ENCODE assay signal across 1 cellular context in the genomic region with DNA sequence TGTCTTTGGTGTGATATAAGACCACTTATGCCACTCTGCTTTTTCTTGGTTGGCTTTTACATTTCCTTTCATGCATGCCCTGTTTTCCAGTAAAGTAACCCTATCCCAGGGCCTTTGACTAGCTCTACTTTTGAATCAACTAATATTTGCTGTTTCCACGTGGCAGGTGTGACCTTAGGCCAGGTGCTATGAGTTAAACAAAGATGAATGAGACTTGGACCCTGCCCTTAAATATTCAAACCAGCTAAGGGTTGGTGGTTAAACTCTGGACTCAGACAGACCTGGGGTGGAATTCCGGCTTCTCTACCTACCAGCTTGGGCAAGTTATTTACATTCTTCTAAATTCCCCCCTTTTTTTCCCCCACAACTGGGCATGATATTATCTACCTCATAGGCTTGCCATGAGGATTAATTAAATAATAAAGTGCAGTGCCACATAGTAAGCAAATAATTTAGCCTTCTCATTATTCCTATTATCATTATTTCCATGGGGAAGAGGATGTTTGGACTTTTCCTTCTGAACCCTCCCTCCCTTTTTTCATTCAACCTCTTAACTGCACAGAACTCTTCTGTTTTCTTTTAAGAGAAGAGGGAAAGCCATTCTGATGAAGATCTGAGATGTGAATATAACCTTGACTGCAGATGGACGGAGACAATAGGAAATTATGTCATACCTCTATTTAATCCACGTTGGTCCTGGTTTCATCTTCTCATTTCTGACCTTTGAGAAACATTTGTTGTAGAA.
TF ChIP-seq lines count a peak whose summit lies in the region.

No MANE protein-coding gene starts in this region.

TF ChIP-seq in HepG2, 621 proteins besides CTCF, POLR2A, EP300 and RAD21 (continued from another document and continues in another):
- TF ChIP-seq, protein P1, sequence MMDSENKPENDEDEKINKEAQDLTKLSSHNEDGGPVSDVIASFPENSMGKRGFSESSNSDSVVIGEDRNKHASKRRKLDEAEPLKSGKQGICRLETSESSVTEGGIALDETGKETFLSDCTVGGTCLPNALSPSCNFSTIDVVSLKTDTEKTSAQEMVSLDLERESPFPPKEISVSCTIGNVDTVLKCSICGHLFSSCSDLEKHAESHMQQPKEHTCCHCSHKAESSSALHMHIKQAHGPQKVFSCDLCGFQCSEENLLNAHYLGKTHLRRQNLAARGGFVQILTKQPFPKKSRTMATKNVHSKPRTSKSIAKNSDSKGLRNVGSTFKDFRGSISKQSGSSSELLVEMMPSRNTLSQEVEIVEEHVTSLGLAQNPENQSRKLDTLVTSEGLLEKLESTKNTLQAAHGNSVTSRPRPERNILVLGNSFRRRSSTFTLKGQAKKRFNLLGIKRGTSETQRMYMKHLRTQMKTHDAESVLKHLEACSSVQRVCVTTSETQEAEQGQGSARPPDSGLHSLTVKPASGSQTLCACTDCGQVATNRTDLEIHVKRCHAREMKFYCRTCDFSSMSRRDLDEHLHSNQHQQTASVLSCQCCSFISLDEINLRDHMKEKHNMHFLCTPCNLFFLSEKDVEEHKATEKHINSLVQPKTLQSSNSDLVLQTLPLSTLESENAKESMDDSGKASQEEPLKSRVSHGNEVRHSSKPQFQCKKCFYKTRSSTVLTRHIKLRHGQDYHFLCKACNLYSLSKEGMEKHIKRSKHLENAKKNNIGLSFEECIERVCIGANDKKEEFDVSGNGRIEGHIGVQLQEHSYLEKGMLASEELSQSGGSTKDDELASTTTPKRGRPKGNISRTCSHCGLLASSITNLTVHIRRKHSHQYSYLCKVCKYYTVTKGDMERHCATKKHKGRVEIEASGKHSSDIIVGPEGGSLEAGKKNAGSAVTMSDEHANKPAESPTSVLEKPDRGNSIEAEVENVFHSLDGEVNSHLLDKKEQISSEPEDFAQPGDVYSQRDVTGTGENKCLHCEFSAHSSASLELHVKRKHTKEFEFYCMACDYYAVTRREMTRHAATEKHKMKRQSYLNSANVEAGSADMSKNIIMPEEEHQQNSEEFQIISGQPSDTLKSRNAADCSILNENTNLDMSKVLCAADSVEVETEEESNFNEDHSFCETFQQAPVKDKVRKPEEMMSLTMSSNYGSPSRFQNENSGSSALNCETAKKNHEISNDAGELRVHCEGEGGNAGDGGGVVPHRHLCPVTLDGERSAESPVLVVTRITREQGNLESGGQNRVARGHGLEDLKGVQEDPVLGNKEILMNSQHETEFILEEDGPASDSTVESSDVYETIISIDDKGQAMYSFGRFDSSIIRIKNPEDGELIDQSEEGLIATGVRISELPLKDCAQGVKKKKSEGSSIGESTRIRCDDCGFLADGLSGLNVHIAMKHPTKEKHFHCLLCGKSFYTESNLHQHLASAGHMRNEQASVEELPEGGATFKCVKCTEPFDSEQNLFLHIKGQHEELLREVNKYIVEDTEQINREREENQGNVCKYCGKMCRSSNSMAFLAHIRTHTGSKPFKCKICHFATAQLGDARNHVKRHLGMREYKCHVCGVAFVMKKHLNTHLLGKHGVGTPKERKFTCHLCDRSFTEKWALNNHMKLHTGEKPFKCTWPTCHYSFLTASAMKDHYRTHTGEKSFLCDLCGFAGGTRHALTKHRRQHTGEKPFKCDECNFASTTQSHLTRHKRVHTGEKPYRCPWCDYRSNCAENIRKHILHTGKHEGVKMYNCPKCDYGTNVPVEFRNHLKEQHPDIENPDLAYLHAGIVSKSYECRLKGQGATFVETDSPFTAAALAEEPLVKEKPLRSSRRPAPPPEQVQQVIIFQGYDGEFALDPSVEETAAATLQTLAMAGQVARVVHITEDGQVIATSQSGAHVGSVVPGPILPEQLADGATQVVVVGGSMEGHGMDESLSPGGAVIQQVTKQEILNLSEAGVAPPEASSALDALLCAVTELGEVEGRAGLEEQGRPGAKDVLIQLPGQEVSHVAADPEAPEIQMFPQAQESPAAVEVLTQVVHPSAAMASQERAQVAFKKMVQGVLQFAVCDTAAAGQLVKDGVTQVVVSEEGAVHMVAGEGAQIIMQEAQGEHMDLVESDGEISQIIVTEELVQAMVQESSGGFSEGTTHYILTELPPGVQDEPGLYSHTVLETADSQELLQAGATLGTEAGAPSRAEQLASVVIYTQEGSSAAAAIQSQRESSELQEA (CRISPR knock-in tag; IDR thresholded peaks at IDR 0.05; ENCODE audit: not compliant biosample characterization) = no peak
- TF ChIP-seq ZFP36 (IDR thresholded peaks at IDR 0.05; ENCODE audit: borderline replicate concordance, low read depth, low read length, partially characterized antibody) (no peak), ZNF468 (CRISPR knock-in tag; IDR thresholded peaks at IDR 0.05) (no peak), ZNF629 (CRISPR knock-in tag; conservative IDR thresholded peaks at IDR 0.05) (peak; percentile 64), MED13 (CRISPR knock-in tag; IDR thresholded peaks at IDR 0.05) (peak; percentile 97), ATAD3A (CRISPR knock-in tag; IDR thresholded peaks at IDR 0.05) (no peak), JARID2 (CRISPR knock-in tag; IDR thresholded peaks at IDR 0.05; ENCODE audit: insufficient replicate concordance) (no peak), ERF (CRISPR knock-in tag; IDR thresholded peaks at IDR 0.05) (peak; percentile 93; the same call in 1 of the 2 replicates), SMC3 (IDR thresholded peaks at IDR 0.05; ENCODE audit: low read length) (peak; percentile 44), TBX2 (CRISPR knock-in tag; IDR thresholded peaks at IDR 0.05; ENCODE audit: borderline replicate concordance) (peak; percentile 96), ZNF724P (CRISPR knock-in tag; IDR thresholded peaks at IDR 0.05; ENCODE audit: borderline replicate concordance) (peak; percentile 70; the same call in 1 of the 2 replicates), TCF7L2 (IDR thresholded peaks at IDR 0.05; ENCODE audit: low read depth, low read length) (peak; percentile 69), NR3C1 (CRISPR knock-in tag; IDR thresholded peaks at IDR 0.05) (no peak), ZNF768 (CRISPR knock-in tag; IDR thresholded peaks at IDR 0.05) (no peak), ARHGAP35 (CRISPR knock-in tag; IDR thresholded peaks at IDR 0.05; ENCODE audit: borderline replicate concordance) (no peak), RNF2 (conservative IDR thresholded peaks at IDR 0.05; ENCODE audit: low read depth) (peak; percentile 84; the same call in 1 of the 2 replicates), EZH2 (conservative IDR thresholded peaks at IDR 0.05; ENCODE audit: low read depth, low read length) (no peak), YEATS4 (CRISPR knock-in tag; IDR thresholded peaks at IDR 0.05; ENCODE audit: borderline replicate concordance) (peak; percentile 78), CEBPB (IDR thresholded peaks at IDR 0.05; ENCODE audit: borderline replicate concordance, low read depth, low read length) (no peak), ZFP36L1 (CRISPR knock-in tag; IDR thresholded peaks at IDR 0.05) (peak; percentile 98), ZNF616 (CRISPR knock-in tag; IDR thresholded peaks at IDR 0.05; ENCODE audit: low read depth) (no peak), ZNF549 (CRISPR knock-in tag; IDR thresholded peaks at IDR 0.05) (no peak), ZNF713 (CRISPR knock-in tag; IDR thresholded peaks at IDR 0.05) (0 out of 2 replicates have a peak, but pooled peaks have one; percentile 69), MXI1 (IDR thresholded peaks at IDR 0.05; ENCODE audit: borderline replicate concordance, low read depth, low read length) (peak; percentile 91; the same call in 1 of the 3 replicates), ZNF432 (CRISPR knock-in tag; IDR thresholded peaks at IDR 0.05; ENCODE audit: borderline replicate concordance) (no peak), HOXD1 (CRISPR knock-in tag; IDR thresholded peaks at IDR 0.05) (peak; percentile 84; the same call in 1 of the 2 replicates), GATA4 (IDR thresholded peaks at IDR 0.05; ENCODE audit: borderline replicate concordance, low read depth) (peak; percentile 88; the same call in 1 of the 2 replicates), ASH2L (IDR thresholded peaks at IDR 0.05; ENCODE audit: insufficient read length, low read depth, low read length) (peak; percentile 99), ETV6 (CRISPR knock-in tag; conservative IDR thresholded peaks at IDR 0.05) (no peak), SCMH1 (CRISPR knock-in tag; IDR thresholded peaks at IDR 0.05; ENCODE audit: borderline replicate concordance) (no peak), U2AF2 (IDR thresholded peaks at IDR 0.05; ENCODE audit: low read depth, low read length) (no peak), ZMYM3 (CRISPR knock-in tag; IDR thresholded peaks at IDR 0.05) (no peak; the same call in 1 of the 2 replicates), RARG (CRISPR knock-in tag; IDR thresholded peaks at IDR 0.05; ENCODE audit: low read depth) (peak; percentile 81; the same call in 1 of the 2 replicates)
- TF ChIP-seq, protein P2, sequence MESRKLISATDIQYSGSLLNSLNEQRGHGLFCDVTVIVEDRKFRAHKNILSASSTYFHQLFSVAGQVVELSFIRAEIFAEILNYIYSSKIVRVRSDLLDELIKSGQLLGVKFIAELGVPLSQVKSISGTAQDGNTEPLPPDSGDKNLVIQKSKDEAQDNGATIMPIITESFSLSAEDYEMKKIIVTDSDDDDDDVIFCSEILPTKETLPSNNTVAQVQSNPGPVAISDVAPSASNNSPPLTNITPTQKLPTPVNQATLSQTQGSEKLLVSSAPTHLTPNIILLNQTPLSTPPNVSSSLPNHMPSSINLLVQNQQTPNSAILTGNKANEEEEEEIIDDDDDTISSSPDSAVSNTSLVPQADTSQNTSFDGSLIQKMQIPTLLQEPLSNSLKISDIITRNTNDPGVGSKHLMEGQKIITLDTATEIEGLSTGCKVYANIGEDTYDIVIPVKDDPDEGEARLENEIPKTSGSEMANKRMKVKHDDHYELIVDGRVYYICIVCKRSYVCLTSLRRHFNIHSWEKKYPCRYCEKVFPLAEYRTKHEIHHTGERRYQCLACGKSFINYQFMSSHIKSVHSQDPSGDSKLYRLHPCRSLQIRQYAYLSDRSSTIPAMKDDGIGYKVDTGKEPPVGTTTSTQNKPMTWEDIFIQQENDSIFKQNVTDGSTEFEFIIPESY (CRISPR knock-in tag; IDR thresholded peaks at IDR 0.05) = peak; percentile 63; the same call in 1 of the 2 replicates
- TF ChIP-seq, protein P3, sequence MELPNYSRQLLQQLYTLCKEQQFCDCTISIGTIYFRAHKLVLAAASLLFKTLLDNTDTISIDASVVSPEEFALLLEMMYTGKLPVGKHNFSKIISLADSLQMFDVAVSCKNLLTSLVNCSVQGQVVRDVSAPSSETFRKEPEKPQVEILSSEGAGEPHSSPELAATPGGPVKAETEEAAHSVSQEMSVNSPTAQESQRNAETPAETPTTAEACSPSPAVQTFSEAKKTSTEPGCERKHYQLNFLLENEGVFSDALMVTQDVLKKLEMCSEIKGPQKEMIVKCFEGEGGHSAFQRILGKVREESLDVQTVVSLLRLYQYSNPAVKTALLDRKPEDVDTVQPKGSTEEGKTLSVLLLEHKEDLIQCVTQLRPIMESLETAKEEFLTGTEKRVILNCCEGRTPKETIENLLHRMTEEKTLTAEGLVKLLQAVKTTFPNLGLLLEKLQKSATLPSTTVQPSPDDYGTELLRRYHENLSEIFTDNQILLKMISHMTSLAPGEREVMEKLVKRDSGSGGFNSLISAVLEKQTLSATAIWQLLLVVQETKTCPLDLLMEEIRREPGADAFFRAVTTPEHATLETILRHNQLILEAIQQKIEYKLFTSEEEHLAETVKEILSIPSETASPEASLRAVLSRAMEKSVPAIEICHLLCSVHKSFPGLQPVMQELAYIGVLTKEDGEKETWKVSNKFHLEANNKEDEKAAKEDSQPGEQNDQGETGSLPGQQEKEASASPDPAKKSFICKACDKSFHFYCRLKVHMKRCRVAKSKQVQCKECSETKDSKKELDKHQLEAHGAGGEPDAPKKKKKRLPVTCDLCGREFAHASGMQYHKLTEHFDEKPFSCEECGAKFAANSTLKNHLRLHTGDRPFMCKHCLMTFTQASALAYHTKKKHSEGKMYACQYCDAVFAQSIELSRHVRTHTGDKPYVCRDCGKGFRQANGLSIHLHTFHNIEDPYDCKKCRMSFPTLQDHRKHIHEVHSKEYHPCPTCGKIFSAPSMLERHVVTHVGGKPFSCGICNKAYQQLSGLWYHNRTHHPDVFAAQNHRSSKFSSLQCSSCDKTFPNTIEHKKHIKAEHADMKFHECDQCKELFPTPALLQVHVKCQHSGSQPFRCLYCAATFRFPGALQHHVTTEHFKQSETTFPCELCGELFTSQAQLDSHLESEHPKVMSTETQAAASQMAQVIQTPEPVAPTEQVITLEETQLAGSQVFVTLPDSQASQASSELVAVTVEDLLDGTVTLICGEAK (IDR thresholded peaks at IDR 0.05) = no peak
- TF ChIP-seq, protein P3 (CRISPR knock-in tag; IDR thresholded peaks at IDR 0.05) = no peak; the same call in 1 of the 2 replicates
- TF ChIP-seq, protein P4, sequence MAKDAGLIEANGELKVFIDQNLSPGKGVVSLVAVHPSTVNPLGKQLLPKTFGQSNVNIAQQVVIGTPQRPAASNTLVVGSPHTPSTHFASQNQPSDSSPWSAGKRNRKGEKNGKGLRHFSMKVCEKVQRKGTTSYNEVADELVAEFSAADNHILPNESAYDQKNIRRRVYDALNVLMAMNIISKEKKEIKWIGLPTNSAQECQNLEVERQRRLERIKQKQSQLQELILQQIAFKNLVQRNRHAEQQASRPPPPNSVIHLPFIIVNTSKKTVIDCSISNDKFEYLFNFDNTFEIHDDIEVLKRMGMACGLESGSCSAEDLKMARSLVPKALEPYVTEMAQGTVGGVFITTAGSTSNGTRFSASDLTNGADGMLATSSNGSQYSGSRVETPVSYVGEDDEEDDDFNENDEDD (CRISPR knock-in tag; IDR thresholded peaks at IDR 0.05; ENCODE audit: borderline replicate concordance) = peak; percentile 91; the same call in 1 of the 2 replicates
- TF ChIP-seq, protein P5, sequence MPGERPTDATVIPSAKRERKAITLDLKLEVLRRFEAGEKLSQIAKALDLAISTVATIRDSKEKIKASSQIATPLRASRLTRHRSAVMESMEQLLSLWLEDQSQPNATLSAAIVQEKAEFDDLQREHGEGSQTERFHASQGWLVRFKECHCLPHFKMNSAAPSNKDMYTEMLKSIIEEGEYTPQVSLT (CRISPR knock-in tag; IDR thresholded peaks at IDR 0.05; ENCODE audit: borderline replicate concordance, low read depth) = no peak; the same call in 1 of the 2 replicates
